26 cellular contexts compared by ENCODE assay signal in genomic region chrX:150085881-150086280, GRCh38.
DNase-seq lines count a peak whose midpoint lies in the region; ATAC-seq, FAIRE-seq and TF ChIP-seq lines count a peak whose summit lies in the region.
"Had no signal": no experiment of that assay in that cellular context is flagged by ENCODE, and none has a peak within 500 bp of the region (broad histone marks: within the 10 kb centered on the region; RNA-seq: fewer than 3 reads in every experiment).

No MANE protein-coding gene starts in this region.

- ATAC-seq in A549 (no peak; a peak in 1 of 6 replicates), HG03432 (IDR thresholded peaks at IDR 0.05; ENCODE audit: unreplicated experiment) (no peak), HG03571 (IDR thresholded peaks at IDR 0.05; ENCODE audit: unreplicated experiment) (no peak)
- ATAC-seq: activated T-cell treated with anti-CD3 and anti-CD28 coated beads, Interleukin-2, amount 50 U/mL, for 4 hours; naive thymus-derived CD8-positive, alpha-beta T cell had no signal

- H3K4me1 Mint-ChIP-seq in astrocyte (ENCODE audit: low read depth, unreplicated experiment) = peaks cover 18% of the 10 kb centered on the region
- H3K4me1 Mint-ChIP-seq: endodermal cell; naive thymus-derived CD8-positive, alpha-beta T cell had no signal

- FAIRE-seq in A549 (lab: Jason Lieb, UNC) (no peak), astrocyte (lab: Jason Lieb, UNC) (peak; percentile 23)
- FAIRE-seq: frontal cortex, kidney had no signal

- TF ChIP-seq POLR2A in A549 (IDR thresholded peaks at IDR 0.05; ENCODE audit: low read length) = no peak

- H3K27ac Mint-ChIP-seq in astrocyte (ENCODE audit: unreplicated experiment) = no peak overlapping the region
- H3K27ac Mint-ChIP-seq: activated naive CD4-positive, alpha-beta T cell treated with anti-CD3 and anti-CD28 coated beads for 36 hours; CD4-positive, alpha-beta T cell; endodermal cell; naive thymus-derived CD8-positive, alpha-beta T cell had no signal

- CTCF ChIA-PET in A549 (lab: Yijun Ruan, JAX) = interaction anchor here (1.1 to 1.3 kb wide), 2 partner anchors 123 to 281 kb away, joined by 3 to 4 read pairs; no protein-coding TSS in a partner anchor

- no peak for TF ChIP-seq EP300 in A549 (IDR thresholded peaks at IDR 0.05)

- TF ChIP-seq RAD21 in A549 (conservative IDR thresholded peaks at IDR 0.05 in 1 of 2, IDR thresholded peaks at IDR 0.05 in 1 of 2) = no peak

- DNase-seq in A549 (ENCODE audit: low read depth in 1 of 2, low spot score in 1 of 2) = no peak
- peak; percentile 59 for DNase-seq in HT1080 (ENCODE audit: low read depth)
- peak; percentile 46 for DNase-seq in astrocyte (ENCODE audit: low read depth)
- peak; percentile 45 for DNase-seq in fibroblast of the aortic adventitia (ENCODE audit: low read depth)
- DNase-seq in DMS79 treated with DMSO at 0.1 percent for 48 hours (lab: John Stamatoyannopoulos, UW) = no peak
- DNase-seq in NCI-H345 treated with DMSO at 0.1 percent for 48 hours (lab: John Stamatoyannopoulos, UW; ENCODE audit: unreplicated experiment) = no peak
- DNase-seq: activated CD4-positive, CD25-positive, alpha-beta regulatory T cell treated with anti-CD3 and anti-CD28 coated beads, Interleukin-2, amount 50 U/mL, for 72 hours; activated CD8-positive, alpha-beta memory T cell treated with anti-CD3 and anti-CD28 coated beads for 24 hours; activated naive CD4-positive, alpha-beta T cell treated with anti-CD3 and anti-CD28 coated beads for 36 hours; activated T-cell treated with anti-CD3 and anti-CD28 coated beads, Interleukin-2, amount 50 U/mL, for 4 hours; aorta; CD4-positive, alpha-beta T cell; colonic mucosa; endodermal cell; kidney; naive thymus-derived CD8-positive, alpha-beta T cell; NCI-H1092 treated with DMSO at 0.1 percent for 48 hours; NCI-H2029 treated with DMSO at 0.1 percent for 48 hours; NCI-H524; sigmoid colon had no signal

- H3K4me3 Mint-ChIP-seq in astrocyte (ENCODE audit: unreplicated experiment) = no peak overlapping the region
- H3K4me3 Mint-ChIP-seq: activated naive CD4-positive, alpha-beta T cell treated with anti-CD3 and anti-CD28 coated beads for 36 hours; activated T-cell treated with anti-CD3 and anti-CD28 coated beads, Interleukin-2, amount 50 U/mL, for 4 hours; CD4-positive, alpha-beta T cell; endodermal cell; naive thymus-derived CD8-positive, alpha-beta T cell had no signal

- H3K27me3 Mint-ChIP-seq in astrocyte (ENCODE audit: low read depth, unreplicated experiment) = no peaks in the 10 kb centered on the region
- H3K27me3 Mint-ChIP-seq: CD4-positive, alpha-beta T cell had no signal

- TF ChIP-seq CTCF in A549 (IDR thresholded peaks at IDR 0.05) = no peak
- no peak for TF ChIP-seq CTCF in astrocyte (IDR thresholded peaks at IDR 0.05; ENCODE audit: insufficient read depth, low read depth, low read length)
- no peak for TF ChIP-seq CTCF in fibroblast of the aortic adventitia (IDR thresholded peaks at IDR 0.05; ENCODE audit: insufficient read depth, low read length)

- H3K9me3 ChIP-seq in A549 = no peaks in the 10 kb centered on the region
- H3K9me3 ChIP-seq in astrocyte (ENCODE audit: insufficient read depth, low read depth, low read length) = no peaks in the 10 kb centered on the region
- H3K9me3 ChIP-seq: colonic mucosa, HAP-1, sigmoid colon, thoracic aorta had no signal

- H3K9ac ChIP-seq in astrocyte (ENCODE audit: low read length) = no peak overlapping the region
- H3K9ac ChIP-seq: parathyroid adenoma had no signal

- peak overlapping the region in 1 of 2 experiments; percentile 61; a peak in 1 of 6 replicates for H3K27ac ChIP-seq in A549
- peak overlapping the region; percentile 52 for H3K27ac ChIP-seq in astrocyte (ENCODE audit: low read depth, low read length)
- H3K27ac ChIP-seq: colonic mucosa, parathyroid adenoma, sigmoid colon had no signal

- 46% methylated on average over 1 of the region's 1 CpG for WGBS in A549 (ENCODE audit: missing lambda C conversion rate)

- no peaks in the 10 kb centered on the region for H4K20me1 ChIP-seq in astrocyte (ENCODE audit: insufficient read depth, low read length)

- H3K4me2 ChIP-seq in A549 (peak overlapping the region; percentile 65; the same call in 2 of the 3 replicates), astrocyte (ENCODE audit: low read length) (peak overlapping the region; percentile 75)

- POLR2A ChIA-PET in A549 (lab: Yijun Ruan, JAX) = no interaction called here

- H2AFZ ChIP-seq in astrocyte (ENCODE audit: low read depth, low read length) = no peak overlapping the region
- H2AFZ ChIP-seq: parathyroid adenoma had no signal

- H3K36me3 ChIP-seq in astrocyte (ENCODE audit: insufficient read depth, low read length) = no peaks in the 10 kb centered on the region
- H3K36me3 ChIP-seq: colonic mucosa, HAP-1, sigmoid colon, thoracic aorta had no signal

- H3K36me3 Mint-ChIP-seq in astrocyte (ENCODE audit: low read depth, unreplicated experiment) = no peaks in the 10 kb centered on the region
- H3K36me3 Mint-ChIP-seq: naive thymus-derived CD8-positive, alpha-beta T cell had no signal

- H3K4me3 ChIP-seq in A549 (no peak overlapping the region), astrocyte (ENCODE audit: insufficient read depth, low read depth, low read length) (no peak overlapping the region), fibroblast of the aortic adventitia (ENCODE audit: low read depth, low read length) (no peak overlapping the region)
- H3K4me3 ChIP-seq: colonic mucosa, HAP-1, sigmoid colon, thoracic aorta had no signal

- no peaks in the 10 kb centered on the region for H3K79me2 ChIP-seq in astrocyte (ENCODE audit: insufficient read depth, low read length)
- H3K79me2 ChIP-seq: parathyroid adenoma had no signal

- H3K27me3 ChIP-seq in astrocyte (ENCODE audit: insufficient read depth, low read length) = no peaks in the 10 kb centered on the region
- H3K27me3 ChIP-seq: colonic mucosa, sigmoid colon had no signal

- no peaks in the 10 kb centered on the region for H3K9me3 Mint-ChIP-seq in astrocyte (ENCODE audit: unreplicated experiment)
- H3K9me3 Mint-ChIP-seq: activated naive CD4-positive, alpha-beta T cell treated with anti-CD3 and anti-CD28 coated beads for 36 hours; activated T-cell treated with anti-CD3 and anti-CD28 coated beads, Interleukin-2, amount 50 U/mL, for 4 hours; CD4-positive, alpha-beta T cell; naive thymus-derived CD8-positive, alpha-beta T cell had no signal

- H3K4me1 ChIP-seq in A549 (peaks cover 30% of the 10 kb centered on the region), astrocyte (ENCODE audit: insufficient read depth, low read length) (peaks cover 25% of the 10 kb centered on the region)
- H3K4me1 ChIP-seq: colonic mucosa, HAP-1, parathyroid adenoma, sigmoid colon had no signal

TF ChIP-seq in A549, 52 proteins besides CTCF, POLR2A, EP300 and RAD21:
- no peak for TF ChIP-seq SREBF2 (IDR thresholded peaks at IDR 0.05)
- TF ChIP-seq NFE2L2 (conservative IDR thresholded peaks at IDR 0.05; ENCODE audit: low read length) = no peak
- TF ChIP-seq FOXS1 (CRISPR knock-in tag; IDR thresholded peaks at IDR 0.05) = no peak
TF ChIP-seq in A549: peak in this region for 0.

Comparison
In these comparisons a context has a peak if more than half of its experiments do, and no peak if none do; other contexts are left out.
1. DNase-seq: peak in HT1080 (single experiment), astrocyte (single experiment) and fibroblast of the aortic adventitia (single experiment); none in A549 (0 of 2), DMS79 treated with DMSO at 0.1 percent for 48 hours (single experiment) and NCI-H345 treated with DMSO at 0.1 percent for 48 hours (single experiment).